Comparison of ENCODE assay signal across 22 cellular contexts in the genomic region with DNA sequence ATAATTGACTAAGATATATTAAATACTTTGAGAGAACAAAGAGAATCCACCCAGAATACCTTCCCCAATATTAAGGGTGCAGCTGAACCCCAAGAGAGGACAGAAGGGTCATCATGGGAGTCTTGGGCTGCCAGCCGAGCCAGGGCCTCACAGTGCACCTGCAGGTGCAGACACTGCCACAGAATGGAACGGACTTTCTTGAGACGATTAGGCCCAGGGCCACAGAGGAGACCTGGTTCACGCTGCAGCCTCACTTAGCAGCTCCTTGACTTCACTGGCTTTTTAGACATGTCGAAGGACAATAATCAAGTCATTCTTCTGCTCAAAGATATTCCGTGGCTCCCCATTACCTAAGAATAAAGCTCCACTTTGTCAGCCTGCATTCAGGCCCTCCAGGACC.
"Had no signal": no experiment of that assay in that cellular context is flagged by ENCODE, and none has a peak within 500 bp of the region (broad histone marks: within the 10 kb centered on the region; RNA-seq: fewer than 3 reads in every experiment).

No MANE protein-coding gene starts in this region.

- DNase-seq: left ventricle myocardium inferior; mesendoderm; midbrain; mucosa of descending colon; naive thymus-derived CD4-positive, alpha-beta T cell; small intestine; stimulated activated CD4-positive, alpha-beta T cell treated with anti-CD3 and anti-CD28 coated beads, Interleukin-1b, Interleukin-23, amount 100 ng/mL, for 48 hours; stimulated activated CD4-positive, alpha-beta T cell treated with anti-CD3 and anti-CD28 coated beads, Interleukin-2, amount 100 ng/mL, for 48 hours; stimulated activated CD4-positive, alpha-beta T cell treated with anti-CD3 and anti-CD28 coated beads, Interleukin-4, amount 100 ng/mL, for 4 hours; stimulated activated CD8-positive, alpha-beta memory T cell treated with anti-CD3 and anti-CD28 coated beads, Interleukin-4, amount 100 ng/mL, for 48 hours; stimulated activated naive CD4-positive, alpha-beta T cell treated with Interleukin-2 at 50 U/mL for 16 hours; stimulated activated naive CD8-positive, alpha-beta T cell treated with anti-CD3 and anti-CD28 coated beads, Interleukin-15, amount 100 ng/mL, for 72 hours; substantia nigra had no signal

- H3K4me1 ChIP-seq: left ventricle myocardium inferior, right atrium auricular region, tibial nerve had no signal

- H3K4me3 ChIP-seq: hepatocyte, left ventricle myocardium inferior, lung, mucosa of descending colon, ovary, right atrium auricular region, tibial nerve had no signal

- H3K9me3 Mint-ChIP-seq: natural killer cell treated with Interleukin-12 subunit alpha and Interleukin-12 subunit beta and Interleukin-15 and Interleukin-18, amount 100 ng/mL, for 72 hours had no signal

- H3K4me1 Mint-ChIP-seq: naive thymus-derived CD4-positive, alpha-beta T cell; stimulated activated memory B cell treated with anti-CD40 and anti-IgM and Interleukin-4, amounts not matched to agents 10 μg/mL and 1 μg/mL and 100 μg/mL, for 72 hours; stimulated activated naive CD8-positive, alpha-beta T cell treated with anti-CD3 and anti-CD28 coated beads, Interleukin-15, amount 100 ng/mL, for 72 hours had no signal

- H3K9me3 ChIP-seq: right atrium auricular region had no signal

- H3K36me3 ChIP-seq: left ventricle myocardium inferior, ovary, right atrium auricular region had no signal

- H3K36me3 Mint-ChIP-seq: stimulated activated memory B cell treated with anti-CD40 and anti-IgM and Interleukin-4, amounts not matched to agents 10 μg/mL and 1 μg/mL and 100 μg/mL, for 72 hours had no signal

- H3K4me3 Mint-ChIP-seq: naive thymus-derived CD4-positive, alpha-beta T cell; natural killer cell treated with Interleukin-12 subunit alpha and Interleukin-12 subunit beta and Interleukin-15 and Interleukin-18, amount 100 ng/mL, for 72 hours; stimulated activated memory B cell treated with anti-CD40 and anti-IgM and Interleukin-4, amounts not matched to agents 10 μg/mL and 1 μg/mL and 100 μg/mL, for 72 hours; stimulated activated naive CD8-positive, alpha-beta T cell treated with anti-CD3 and anti-CD28 coated beads, Interleukin-15, amount 100 ng/mL, for 72 hours; type B pancreatic cell had no signal

- H3K27ac ChIP-seq: hepatocyte, left ventricle myocardium inferior, ovary, right atrium auricular region, tibial nerve had no signal

- H3K27me3 Mint-ChIP-seq: progenitor cell of endocrine pancreas, type B pancreatic cell had no signal

- H3K27ac Mint-ChIP-seq: naive thymus-derived CD4-positive, alpha-beta T cell; natural killer cell treated with Interleukin-12 subunit alpha and Interleukin-12 subunit beta and Interleukin-15 and Interleukin-18, amount 100 ng/mL, for 72 hours; progenitor cell of endocrine pancreas; stimulated activated memory B cell treated with anti-CD40 and anti-IgM and Interleukin-4, amounts not matched to agents 10 μg/mL and 1 μg/mL and 100 μg/mL, for 72 hours; stimulated activated naive CD8-positive, alpha-beta T cell treated with anti-CD3 and anti-CD28 coated beads, Interleukin-15, amount 100 ng/mL, for 72 hours; type B pancreatic cell had no signal

- H3K27me3 ChIP-seq: hepatocyte, ovary, right atrium auricular region, tibial nerve had no signal
